In genomic region chr19:57487477-57488298, GRCh38 we compare ENCODE assay signal across 8 cellular contexts. TPM values are rescaled to one million over a fixed set of nuclear protein-coding genes. Genes with fewer than 3 reads are reported as not detected.
A peak's percentile ranks its signal among the peaks of the same experiment; 100 is the strongest.
DNase-seq lines count a peak whose midpoint lies in the region; ATAC-seq and TF ChIP-seq lines count a peak whose summit lies in the region.
"Not testable (repeated sequence)": the region's sequence is repeated elsewhere in the genome, so short reads cannot be mapped to it uniquely, and the experiment has no call there.

TSS of gene ZNF419 (plus strand) at chr19:57487750. CDS start at chr19:57487951, 201 bp downstream.

- POLR2A ChIA-PET in activated CD4-positive, alpha-beta T cell treated with anti-CD3 and anti-CD28 coated beads for 36 hours (lab: Charles Lee) = not testable (repeated sequence)

- DNase-seq in BE2C = peak; percentile 87
- DNase-seq in GM19238 (ENCODE audit: insufficient read length, low spot score) = peak; percentile 87
- DNase-seq in NCI-H510A treated with DMSO at 0.1 percent for 48 hours (lab: John Stamatoyannopoulos, UW) = peak; percentile 82
- DNase-seq in activated CD4-positive, alpha-beta T cell treated with anti-CD3 and anti-CD28 coated beads for 36 hours = peak; percentile 96
- peak; percentile 96 for DNase-seq in colonic mucosa
- peak; percentile 92 to 97 for DNase-seq in left colon
- DNase-seq in stimulated activated CD4-positive, alpha-beta T cell treated with anti-CD3 and anti-CD28 coated beads, Interleukin-1b, Interleukin-23, amount 100 ng/mL, for 24 hours (ENCODE audit: low read depth in 4 of 4, low spot score in 1 of 4) = peak; percentile 86 to 96 (median 90)

- peak within 1 kb of the TSS; percentile 68 for H3K4me3 Mint-ChIP-seq in activated CD4-positive, alpha-beta T cell treated with anti-CD3 and anti-CD28 coated beads for 36 hours

- H3K27ac Mint-ChIP-seq in activated CD4-positive, alpha-beta T cell treated with anti-CD3 and anti-CD28 coated beads for 36 hours = peak within 1 kb of the TSS; percentile 76

- CTCF ChIA-PET in activated CD4-positive, alpha-beta T cell treated with anti-CD3 and anti-CD28 coated beads for 36 hours (lab: Charles Lee) = interaction anchor here (0.6 to 0.7 kb wide), 2 partner anchors 15 to 72 kb away, joined by 3 to 5 read pairs; partner anchors contain the start of gene ZNF550

- H3K4me3 ChIP-seq in BE2C (ENCODE audit: low read depth, low read length) (peak within 1 kb of the TSS; percentile 88), colonic mucosa (peak within 1 kb of the TSS; percentile 98)

- H3K4me1 ChIP-seq in BE2C, colonic mucosa: not testable (repeated sequence)

- peak within 1 kb of the TSS; percentile 40 for H3K27ac ChIP-seq in colonic mucosa

- ATAC-seq in HG03439 (IDR thresholded peaks at IDR 0.05; ENCODE audit: unreplicated experiment) = peak; percentile 98
- ATAC-seq in activated CD4-positive, alpha-beta T cell treated with anti-CD3 and anti-CD28 coated beads for 36 hours = peak; percentile 99
- ATAC-seq in left colon = peak; percentile 100

- peak within 1 kb of the TSS; percentile 59 to 77 for H3K9ac ChIP-seq in colonic mucosa (ENCODE audit: low read depth in 2 of 2, low read length in 2 of 2)

- not testable (repeated sequence) for H3K9me3 ChIP-seq in BE2C, colonic mucosa

- peaks cover 11% of the 10 kb centered on the region for H3K4me1 Mint-ChIP-seq in activated CD4-positive, alpha-beta T cell treated with anti-CD3 and anti-CD28 coated beads for 36 hours

- intact Hi-C loops in activated CD4-positive, alpha-beta T cell treated with anti-CD3 and anti-CD28 coated beads for 36 hours (cut with DNase I, micrococcal nuclease) = loop anchor here (1.0 to 2.0 kb wide), 9 partner anchors 10 to 448 kb away; partner anchors contain the start of genes ZNF17 (in 2 of the 2), ZNF772 (in 2 of the 2), ZNF773 (in 2 of the 2) and ZNF211 (in 1 of the 2)
- intact Hi-C loops in colonic mucosa (cut with DNase I); left colon (cut with DNase I, micrococcal nuclease): not testable (repeated sequence)

- not testable (repeated sequence) for H3K27me3 Mint-ChIP-seq in activated CD4-positive, alpha-beta T cell treated with anti-CD3 and anti-CD28 coated beads for 36 hours

- H3K36me3 ChIP-seq in BE2C, colonic mucosa: not testable (repeated sequence)

- TF ChIP-seq CTCF in BE2C (IDR thresholded peaks at IDR 0.05; ENCODE audit: low read depth, low read length); colonic mucosa (IDR thresholded peaks at IDR 0.05): not testable (repeated sequence)

- H3K27me3 ChIP-seq in BE2C, colonic mucosa: not testable (repeated sequence)

- H3K36me3 Mint-ChIP-seq in activated CD4-positive, alpha-beta T cell treated with anti-CD3 and anti-CD28 coated beads for 36 hours (ENCODE audit: low read depth) = peaks cover 45% of the 10 kb centered on the region

- H3K9me3 Mint-ChIP-seq in activated CD4-positive, alpha-beta T cell treated with anti-CD3 and anti-CD28 coated beads for 36 hours (ENCODE audit: low read depth) = peaks cover 27% of the 10 kb centered on the region

RNA-seq across cellular contexts. Expression of gene ZNF419, which starts in this region (rescaled TPM):
- polyA plus RNA-seq in BE2C (2012; ENCODE audit: insufficient read depth, insufficient read length, low read depth) = 7.7 TPM
- 1 to 10 TPM; 6.3 to 6.6 TPM for total RNA-seq in activated CD4-positive, alpha-beta T cell treated with anti-CD3 and anti-CD28 coated beads for 36 hours
- total RNA-seq in colonic mucosa (1 to 10 TPM; 3.6 to 4.4 TPM), left colon (1 to 10 TPM; 3.2 to 4.0 TPM)

Comparison
In these comparisons a context has a peak if more than half of its experiments do, and no peak if none do; other contexts are left out.
1. Peak in every context shown above with its lines: DNase-seq, ATAC-seq, H3K4me3 ChIP-seq and H3K27ac ChIP-seq.